Comparison of ENCODE assay signal across 1 cellular context in genomic region chr11:78365381-78365792, GRCh38.
TF ChIP-seq lines count a peak whose summit lies in the region.

No MANE protein-coding gene starts in this region.

TF ChIP-seq in HepG2, 621 proteins besides CTCF, POLR2A, EP300 and RAD21 (continued from another document):
- no peak for TF ChIP-seq ZNF704 (CRISPR knock-in tag; IDR thresholded peaks at IDR 0.05; ENCODE audit: borderline replicate concordance)
TF ChIP-seq in HepG2: peak in this region for 1.
